34 cellular contexts compared by ENCODE assay signal in genomic region chr3:172437713-172438112, GRCh38. TPM values are rescaled to one million over a fixed set of nuclear protein-coding genes. Genes with fewer than 3 reads are reported as not detected.
"Had no signal": no experiment of that assay in that cellular context is flagged by ENCODE, and none has a peak within 500 bp of the region (broad histone marks: within the 10 kb centered on the region; RNA-seq: fewer than 3 reads in every experiment).

No MANE protein-coding gene starts in this region.

- H3K4me3 ChIP-seq: ascending aorta, cardiac muscle cell had no signal

- H3K27ac ChIP-seq: ascending aorta, cardiac muscle cell, WERI-Rb-1 had no signal

- ATAC-seq: activated CD4-positive, alpha-beta T cell treated with anti-CD3 and anti-CD28 coated beads for 36 hours; activated CD4-positive, CD25-positive, alpha-beta regulatory T cell treated with anti-CD3 and anti-CD28 coated beads, Interleukin-2, amount 50 U/mL, for 24 hours; activated CD8-positive, alpha-beta memory T cell treated with anti-CD3 and anti-CD28 coated beads, Interleukin-2, amount 10 ng/mL, durations not matched to agents 7 days and 5 days; activated CD8-positive, alpha-beta T cell treated with anti-CD3 and anti-CD28 coated beads, Interleukin-2, amount 10 ng/mL, durations not matched to agents 7 days and 5 days; activated naive CD8-positive, alpha-beta T cell treated with anti-CD3 and anti-CD28 coated beads, Interleukin-2, amount 50 U/mL, for 24 hours; WTC11 had no signal

- H3K4me1 ChIP-seq: ascending aorta had no signal

- H3K36me3 ChIP-seq: ascending aorta, cardiac muscle cell, WERI-Rb-1 had no signal

- FAIRE-seq: bronchial epithelial cell, TTC549 had no signal

- H3K9me3 ChIP-seq: ascending aorta had no signal

- DNase-seq: activated CD4-positive, alpha-beta memory T cell treated with anti-CD3 and anti-CD28 coated beads, Interleukin-2, amount 10 ng/mL, durations not matched to agents 7 days and 5 days; activated CD4-positive, alpha-beta T cell treated with anti-CD3 and anti-CD28 coated beads for 1 hour; activated CD4-positive, alpha-beta T cell treated with anti-CD3 and anti-CD28 coated beads for 36 hours; activated CD4-positive, alpha-beta T cell treated with anti-CD3 and anti-CD28 coated beads for 48 hours; activated CD4-positive, alpha-beta T cell treated with anti-CD3 and anti-CD28 coated beads, Interleukin-2, amount 10 ng/mL, durations not matched to agents 7 days and 5 days; activated CD4-positive, alpha-beta T cell treated with anti-CD3 and anti-CD28 coated beads, Interleukin-2, amount 50 U/mL, for 48 hours; activated CD4-positive, CD25-positive, alpha-beta regulatory T cell; activated CD8-positive, alpha-beta memory T cell treated with anti-CD3 and anti-CD28 coated beads for 24 hours; activated CD8-positive, alpha-beta memory T cell treated with anti-CD3 and anti-CD28 coated beads, Interleukin-2, amount 10 ng/mL, durations not matched to agents 7 days and 5 days; activated CD8-positive, alpha-beta memory T cell treated with anti-CD3 and anti-CD28 coated beads, Interleukin-2, amount 50 U/mL, for 48 hours; activated CD8-positive, alpha-beta T cell treated with anti-CD3 and anti-CD28 coated beads, Interleukin-2, amount 10 ng/mL, durations not matched to agents 7 days and 5 days; activated effector memory CD4-positive, alpha-beta T cell treated with Interleukin-2 at 50 U/mL for 16 hours; activated gamma-delta T cell; activated naive CD4-positive, alpha-beta T cell treated with anti-CD3 and anti-CD28 coated beads, Interleukin-2, amount 10 ng/mL, durations not matched to agents 7 days and 5 days; activated naive CD4-positive, alpha-beta T cell treated with Interleukin-2 at 50 U/mL for 16 hours; activated naive CD8-positive, alpha-beta T cell treated with anti-CD3 and anti-CD28 coated beads, Interleukin-2, amount 10 ng/mL, durations not matched to agents 7 days and 5 days; activated naive CD8-positive, alpha-beta T cell treated with anti-CD3 and anti-CD28 coated beads, Interleukin-2, amount 50 U/mL, for 24 hours; activated T-cell treated with anti-CD3 and anti-CD28 coated beads, Interleukin-2, amount 50 U/mL, for 24 hours; activated T-cell treated with anti-CD3 and anti-CD28 coated beads, Interleukin-2, amount 50 U/mL, for 48 hours; amygdala; anterior cingulate cortex; caudate nucleus; cerebellar nuclear complex; T-helper 1 cell; T-helper 2 cell; T-helper 9 cell; WERI-Rb-1 had no signal

- H3K27me3 ChIP-seq: ascending aorta had no signal

RNA-seq across cellular contexts. Expression of gene GHSR, which starts 10.5 kb away (rescaled TPM):
- total RNA-seq: activated CD4-positive, alpha-beta memory T cell treated with anti-CD3 and anti-CD28 coated beads, Interleukin-2, amount 10 ng/mL, durations not matched to agents 7 days and 5 days; activated CD4-positive, alpha-beta T cell treated with anti-CD3 and anti-CD28 coated beads for 36 hours; activated CD4-positive, alpha-beta T cell treated with anti-CD3 and anti-CD28 coated beads, Interleukin-2, amount 10 ng/mL, durations not matched to agents 7 days and 5 days; activated CD8-positive, alpha-beta memory T cell treated with anti-CD3 and anti-CD28 coated beads, Interleukin-2, amount 10 ng/mL, durations not matched to agents 7 days and 5 days; activated CD8-positive, alpha-beta T cell treated with anti-CD3 and anti-CD28 coated beads, Interleukin-2, amount 10 ng/mL, durations not matched to agents 7 days and 5 days; activated naive CD8-positive, alpha-beta T cell treated with anti-CD3 and anti-CD28 coated beads, Interleukin-2, amount 10 ng/mL, durations not matched to agents 7 days and 5 days; activated T-helper 2 cell treated with anti-CD3 and anti-CD28 coated beads, Interferon-gamma antibody, Interleukin-2, Interleukin-4, amounts not matched to agents 10 μg/mL and 5 μg/mL and 100 μg/mL, durations not matched to agents 14 hours and 24 hours and 36 hours; ascending aorta; bronchial epithelial cell; cardiac muscle cell; WTC11 had no signal
- polyA plus RNA-seq: cardiac muscle cell had no signal
